In the genomic region with DNA sequence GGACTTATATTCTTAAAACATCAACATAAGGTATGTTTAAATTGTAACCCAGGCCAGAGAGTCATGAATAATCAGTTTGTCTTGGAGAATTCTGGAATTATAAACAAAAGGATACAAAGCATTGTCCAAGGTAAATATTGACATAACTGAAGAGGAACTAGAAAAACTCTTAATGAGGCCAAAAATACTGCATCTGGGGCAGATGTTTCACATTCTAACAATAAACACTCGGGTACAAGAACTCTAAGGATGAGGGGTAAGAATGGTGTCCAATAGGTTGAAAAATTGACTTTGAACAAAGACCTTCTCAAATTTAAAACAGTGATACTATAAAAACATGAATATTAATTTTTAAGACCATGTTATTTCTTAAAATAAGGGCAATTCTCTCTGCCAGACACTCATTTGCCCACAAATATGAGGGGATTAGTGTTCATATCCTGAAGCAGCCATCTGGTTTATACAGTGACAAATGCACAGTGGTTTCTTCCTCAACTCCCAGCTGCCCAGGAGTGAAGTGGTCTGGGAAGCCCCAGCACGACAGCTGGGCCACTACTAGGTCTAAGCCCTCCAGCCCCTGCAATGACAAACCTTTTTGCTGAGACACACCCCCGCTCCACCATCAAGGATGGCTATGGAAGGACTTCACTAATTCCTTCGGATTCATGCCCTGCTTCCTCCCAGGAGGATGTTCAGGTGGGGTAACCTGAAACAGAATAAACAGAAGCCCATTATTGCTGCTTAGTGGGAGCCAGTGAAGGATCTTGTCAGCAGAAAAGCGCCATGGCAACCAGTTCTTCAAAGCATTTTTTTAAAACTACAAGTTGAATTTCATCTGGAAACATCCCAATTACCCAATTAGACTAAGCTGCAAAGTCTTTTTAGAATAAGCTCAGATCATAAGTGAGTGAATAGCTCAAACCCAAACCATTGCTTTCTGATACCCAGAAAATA, we compare ENCODE assay signal across 12 cellular contexts.
DNase-seq lines count a peak whose midpoint lies in the region; ATAC-seq, FAIRE-seq and TF ChIP-seq lines count a peak whose summit lies in the region.
"Had no signal": no experiment of that assay in that cellular context is flagged by ENCODE, and none has a peak within 500 bp of the region (broad histone marks: within the 10 kb centered on the region; RNA-seq: fewer than 3 reads in every experiment).

No MANE protein-coding gene starts in this region.

- ATAC-seq in mucosa of descending colon: peak; percentile 39
- ATAC-seq in GM19351 (IDR thresholded peaks at IDR 0.05; ENCODE audit: unreplicated experiment): no peak

- H3K4me3 ChIP-seq in mucosa of descending colon: no peak overlapping the region
- H3K4me3 ChIP-seq: coronary artery had no signal

- intact Hi-C loops in mucosa of descending colon (cut with DNase I, micrococcal nuclease): no loop called here

- no peaks in the 10 kb centered on the region for H3K4me1 ChIP-seq in mucosa of descending colon (ENCODE audit: low read depth)

- no peaks in the 10 kb centered on the region for H3K9me3 ChIP-seq in mucosa of descending colon

- no peaks in the 10 kb centered on the region for H3K36me3 ChIP-seq in mucosa of descending colon (ENCODE audit: low read depth)

- TF ChIP-seq CTCF in D721Med (IDR thresholded peaks at IDR 0.05; ENCODE audit: insufficient read depth, missing control alignments) (no peak), mucosa of descending colon (IDR thresholded peaks at IDR 0.05) (no peak)

- DNase-seq in D721Med (ENCODE audit: insufficient read length, low spot score) (peak; percentile 17), NCI-H128 (lab: John Stamatoyannopoulos, UW; ENCODE audit: unreplicated experiment) (peak; percentile 35), amniotic epithelial cell (ENCODE audit: low read depth) (peak; percentile 84), mucosa of descending colon (peak in 2 of 3 donors; percentile 15 to 29), GF-D8 (lab: John Stamatoyannopoulos, UW) (no peak), NCI-H526 (lab: John Stamatoyannopoulos, UW) (no peak), HT-29 (ENCODE audit: low spot score) (no peak)
- DNase-seq: DND-41, H7, trophoblast cell had no signal

- no peak for FAIRE-seq in D721Med (lab: Jason Lieb, UNC)

Comparison
In these comparisons a context has a peak if more than half of its experiments do, and no peak if none do; other contexts are left out.
1. DNase-seq: peak in D721Med (single experiment), NCI-H128 (single experiment), amniotic epithelial cell (single experiment) and mucosa of descending colon (2 of 3); none in GF-D8 (single experiment), NCI-H526 (0 of 2) and HT-29 (single experiment).